ENCODE assay signal across 1 cellular context in genomic region chr5:34903260-34903659, GRCh38.
TF ChIP-seq lines count a peak whose summit lies in the region.

No MANE protein-coding gene starts in this region.

TF ChIP-seq in K562, 482 proteins besides CTCF, POLR2A, EP300 and RAD21 (continued from another document):
- TF ChIP-seq ZNF398 (CRISPR knock-in tag; IDR thresholded peaks at IDR 0.05) (no peak), YBX1 (IDR thresholded peaks at IDR 0.05) (no peak), SMARCA5 (IDR thresholded peaks at IDR 0.05) (no peak), ZKSCAN8 (CRISPR knock-in tag; IDR thresholded peaks at IDR 0.05) (no peak), MAFF (IDR thresholded peaks at IDR 0.05; ENCODE audit: low read length) (peak; percentile 42; the same call in 1 of the 2 replicates), CBFA2T2 (conservative IDR thresholded peaks at IDR 0.05) (peak; percentile 22; the same call in 1 of the 2 replicates), FOXP1 (CRISPR knock-in tag; IDR thresholded peaks at IDR 0.05) (no peak), GATAD2B (IDR thresholded peaks at IDR 0.05; ENCODE audit: borderline replicate concordance) (no peak), CLOCK (CRISPR knock-in tag; IDR thresholded peaks at IDR 0.05; ENCODE audit: borderline replicate concordance) (no peak), JUN (IDR thresholded peaks at IDR 0.05; ENCODE audit: borderline replicate concordance, low read depth, low read length) (no peak), JUN (CRISPR knock-in tag; IDR thresholded peaks at IDR 0.05; ENCODE audit: borderline replicate concordance) (no peak), C11orf30 (IDR thresholded peaks at IDR 0.05; ENCODE audit: low read depth) (peak; percentile 64), HMBOX1 (IDR thresholded peaks at IDR 0.05) (no peak), HDAC1 (IDR thresholded peaks at IDR 0.05) (no peak), GTF2A2 (tag; IDR thresholded peaks at IDR 0.05) (no peak), PRDM10 (IDR thresholded peaks at IDR 0.05; ENCODE audit: partially characterized antibody) (no peak), KLF13 (tag; IDR thresholded peaks at IDR 0.05; ENCODE audit: borderline replicate concordance, low read depth) (no peak), ZNF76 (CRISPR knock-in tag; IDR thresholded peaks at IDR 0.05; ENCODE audit: borderline replicate concordance) (no peak), ZSCAN32 (CRISPR knock-in tag; IDR thresholded peaks at IDR 0.05) (no peak), MTA2 (IDR thresholded peaks at IDR 0.05; ENCODE audit: low read depth) (no peak), SMAD3 (CRISPR knock-in tag; conservative IDR thresholded peaks at IDR 0.05) (no peak)
TF ChIP-seq in K562: peak in this region for 12.
